Comparison of ENCODE assay signal across 8 cellular contexts in the genomic region with DNA sequence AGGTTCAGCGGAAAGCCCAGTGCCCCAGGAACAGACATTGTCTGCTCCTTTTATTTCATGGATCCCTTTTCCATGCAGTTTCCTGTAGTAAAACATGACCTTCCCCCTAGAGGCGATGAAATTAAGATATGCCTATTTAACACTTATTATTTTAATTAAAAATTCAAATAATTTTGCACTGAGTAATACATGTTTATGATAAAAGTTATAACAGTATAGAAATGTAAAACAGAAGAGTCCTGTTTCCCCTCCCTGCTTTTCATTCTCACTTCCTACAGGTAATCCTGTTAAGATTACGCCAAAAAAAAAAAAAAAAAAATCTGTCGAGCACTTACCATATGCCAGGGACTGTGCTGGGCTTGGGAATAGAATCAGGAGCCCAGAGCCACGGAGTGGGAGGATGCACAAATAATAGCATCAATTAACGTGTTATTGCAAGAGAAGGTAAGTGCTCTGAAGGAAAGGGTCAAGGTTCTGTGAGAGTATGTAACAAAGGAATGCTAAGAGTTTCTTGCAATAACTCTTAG.
DNase-seq lines count a peak whose midpoint lies in the region; ATAC-seq and TF ChIP-seq lines count a peak whose summit lies in the region.

No MANE protein-coding gene starts in this region.

- no peaks in the 10 kb centered on the region for H3K27me3 ChIP-seq in RWPE2 (ENCODE audit: insufficient read depth, poor library complexity, severe bottlenecking)

- peak overlapping the region; percentile 71 for H3K27ac ChIP-seq in RWPE2 (ENCODE audit: poor library complexity, severe bottlenecking)
- peak overlapping the region in 17 of 21 experiments; percentile 60 to 94 (median 86) for H3K27ac ChIP-seq in skin epidermis

- peak; percentile 36 for DNase-seq in DMS 273 (lab: John Stamatoyannopoulos, UW; ENCODE audit: unreplicated experiment)
- DNase-seq in DMS 273 treated with DMSO at 0.1 percent for 48 hours (lab: John Stamatoyannopoulos, UW), result no peak
- no peak for DNase-seq in RWPE2 (ENCODE audit: low spot score)
- DNase-seq in fibroblast of pulmonary artery (ENCODE audit: low read depth), result no peak
- DNase-seq in central memory CD4-positive, alpha-beta T cell, result no peak

- H3K4me1 ChIP-seq in RWPE2 (ENCODE audit: insufficient read depth, poor library complexity, severe bottlenecking), result peaks cover 4% of the 10 kb centered on the region

- ATAC-seq in RWPE2 (ENCODE audit: low read depth) (no peak), HG02610 (IDR thresholded peaks at IDR 0.05; ENCODE audit: unreplicated experiment) (no peak), GM18868 (IDR thresholded peaks at IDR 0.05; ENCODE audit: unreplicated experiment) (no peak)

- peak overlapping the region; percentile 73 for H3K4me3 ChIP-seq in RWPE2 (ENCODE audit: severe bottlenecking)
- peak overlapping the region; percentile 90 for H3K4me3 ChIP-seq in fibroblast of pulmonary artery (replicated peaks; ENCODE audit: low read depth, low read length)
- peak overlapping the region; percentile 50 to 93 (median 78) for H3K4me3 ChIP-seq in skin epidermis

- peak; percentile 79 for TF ChIP-seq CTCF in RWPE2 (IDR thresholded peaks at IDR 0.05; ENCODE audit: poor library complexity, severe bottlenecking)
- TF ChIP-seq CTCF in fibroblast of pulmonary artery (IDR thresholded peaks at IDR 0.05; ENCODE audit: low read length, missing control alignments), result no peak

- no peaks in the 10 kb centered on the region for H3K9me3 ChIP-seq in RWPE2 (ENCODE audit: severe bottlenecking)

- H3K36me3 ChIP-seq in RWPE2 (ENCODE audit: low read depth), result no peaks in the 10 kb centered on the region; the same call in 1 of the 2 replicates
